9 cellular contexts compared by ENCODE assay signal in genomic region chr21:28883931-28884330, GRCh38.
DNase-seq lines count a peak whose midpoint lies in the region; ATAC-seq, FAIRE-seq and TF ChIP-seq lines count a peak whose summit lies in the region.
"Had no signal": no experiment of that assay in that cellular context is flagged by ENCODE, and none has a peak within 500 bp of the region (broad histone marks: within the 10 kb centered on the region; RNA-seq: fewer than 3 reads in every experiment).

No MANE protein-coding gene starts in this region.

- H3K79me2 ChIP-seq in MM.1S (ENCODE audit: low read length) (peaks cover 6% of the 10 kb centered on the region; the same call in 1 of the 2 replicates), osteoblast (ENCODE audit: insufficient read depth, low read length) (no peaks in the 10 kb centered on the region)

- intact Hi-C loops in dendritic cell treated with granulocyte-macrophage colony-stimulating factor and Interleukin-4, amounts not matched to agents 40 ng/mL and 50 ng/mL, for 4 days (cut with micrococcal nuclease): loop anchor here (10.0 kb wide), 1 partner anchor 111 kb away; the partner anchor contains the start of gene LTN1

- no peak for TF ChIP-seq CTCF in MM.1S (IDR thresholded peaks at IDR 0.05; ENCODE audit: low read length)
- no peak for TF ChIP-seq CTCF in osteoblast (IDR thresholded peaks at IDR 0.05; ENCODE audit: extremely low read depth, low read depth, low read length)
- TF ChIP-seq CTCF in foreskin keratinocyte (conservative IDR thresholded peaks at IDR 0.05): no peak
- no peak for TF ChIP-seq CTCF in WERI-Rb-1 (IDR thresholded peaks at IDR 0.05; ENCODE audit: low read depth, low read length)

- H3K27me3 Mint-ChIP-seq in CD8-positive, alpha-beta memory T cell: peaks cover 0 to 3% of the 10 kb centered on the region in 2 donors
- H3K27me3 Mint-ChIP-seq in dendritic cell treated with granulocyte-macrophage colony-stimulating factor and Interleukin-4, amounts not matched to agents 40 ng/mL and 50 ng/mL, for 4 days: peaks cover 15% of the 10 kb centered on the region

- peaks cover 19% of the 10 kb centered on the region for H3K4me1 ChIP-seq in CD8-positive, alpha-beta memory T cell (ENCODE audit: insufficient read depth, low read length)
- H3K4me1 ChIP-seq in MM.1S (ENCODE audit: low read length) (peaks cover 6% of the 10 kb centered on the region; the same call in 1 of the 2 replicates), osteoblast (ENCODE audit: insufficient read depth, low read length) (peaks cover 13% of the 10 kb centered on the region), foreskin keratinocyte (peaks cover 11% of the 10 kb centered on the region)

- POLR2A ChIA-PET in CD8-positive, alpha-beta memory T cell (lab: Charles Lee): interaction anchor here (1.3 kb wide), 1 partner anchor 52 kb away, joined by 6 read pairs; no protein-coding TSS in a partner anchor

- H3K36me3 Mint-ChIP-seq in CD8-positive, alpha-beta memory T cell: peaks cover 5 to 28% (median 6%) of the 10 kb centered on the region in 3 donors
- peaks cover 5% of the 10 kb centered on the region for H3K36me3 Mint-ChIP-seq in dendritic cell treated with granulocyte-macrophage colony-stimulating factor and Interleukin-4, amounts not matched to agents 40 ng/mL and 50 ng/mL, for 4 days (ENCODE audit: low read depth)

- H3K4me1 Mint-ChIP-seq in CD8-positive, alpha-beta memory T cell: peaks cover 19 to 24% (median 21%) of the 10 kb centered on the region in 3 donors
- no peaks in the 10 kb centered on the region for H3K4me1 Mint-ChIP-seq in dendritic cell treated with granulocyte-macrophage colony-stimulating factor and Interleukin-4, amounts not matched to agents 40 ng/mL and 50 ng/mL, for 4 days (ENCODE audit: low read depth)

- no peak overlapping the region for H3K4me3 ChIP-seq in CD8-positive, alpha-beta memory T cell (ENCODE audit: low read length)
- H3K4me3 ChIP-seq in MM.1S (ENCODE audit: low read length) (0 out of 2 replicates have a peak overlapping the region, but pooled peaks have one; percentile 84), osteoblast (ENCODE audit: insufficient read depth, low read length) (peak overlapping the region; percentile 77), WERI-Rb-1 (ENCODE audit: low read depth, low read length) (no peak overlapping the region)

- peak overlapping the region; percentile 54 to 98 (median 93) for H3K4me3 Mint-ChIP-seq in CD8-positive, alpha-beta memory T cell
- H3K4me3 Mint-ChIP-seq in dendritic cell treated with granulocyte-macrophage colony-stimulating factor and Interleukin-4, amounts not matched to agents 40 ng/mL and 50 ng/mL, for 4 days: no peak overlapping the region

- peak overlapping the region; percentile 83 for H3K27ac ChIP-seq in CD8-positive, alpha-beta memory T cell (ENCODE audit: low read depth, low read length)
- H3K27ac ChIP-seq in MM.1S (ENCODE audit: low read length) (no peak overlapping the region), osteoblast (ENCODE audit: low read depth, low read length) (no peak overlapping the region), foreskin keratinocyte (no peak overlapping the region), WERI-Rb-1 (no peak overlapping the region)

- H3K9me2 ChIP-seq in MM.1S (replicated peaks; ENCODE audit: insufficient read depth, low read length): no peaks in the 10 kb centered on the region

- no peak for DNase-seq in CD8-positive, alpha-beta memory T cell
- no peak for DNase-seq in MM.1S
- no peak for DNase-seq in osteoblast (ENCODE audit: insufficient read length, low spot score, missing footprints)
- no peak for DNase-seq in foreskin keratinocyte
- no peak for DNase-seq in WERI-Rb-1
- no peak for DNase-seq in H54 (ENCODE audit: insufficient read length, low spot score)
- DNase-seq in HuH-7 (ENCODE audit: low spot score): no peak
- DNase-seq: NCI-H2171 had no signal

- H2AFZ ChIP-seq in MM.1S (ENCODE audit: low read length) (peak overlapping the region; percentile 25; the same call in 1 of the 2 replicates), osteoblast (ENCODE audit: low read length) (peak overlapping the region; percentile 13)

- ATAC-seq in foreskin keratinocyte: no peak

- H3K9ac ChIP-seq in MM.1S (ENCODE audit: low read length): no peak overlapping the region

- H3K27me3 ChIP-seq in CD8-positive, alpha-beta memory T cell (ENCODE audit: insufficient read depth, low read length, poor library complexity, severe bottlenecking): no peaks in the 10 kb centered on the region
- H3K27me3 ChIP-seq in MM.1S (replicated peaks; ENCODE audit: insufficient read depth, low read length) (no peaks in the 10 kb centered on the region), osteoblast (ENCODE audit: insufficient read depth, low read length) (no peaks in the 10 kb centered on the region), foreskin keratinocyte (no peaks in the 10 kb centered on the region), WERI-Rb-1 (ENCODE audit: insufficient read depth, low read depth, severe bottlenecking) (no peaks in the 10 kb centered on the region)

- TF ChIP-seq POLR2A in H54 (IDR thresholded peaks at IDR 0.05; ENCODE audit: low read depth, low read length): no peak

- H3K9me3 ChIP-seq in CD8-positive, alpha-beta memory T cell (ENCODE audit: low read length): no peaks in the 10 kb centered on the region
- H3K9me3 ChIP-seq in MM.1S (replicated peaks; ENCODE audit: insufficient read depth, low read length) (no peaks in the 10 kb centered on the region), osteoblast (ENCODE audit: low read depth, low read length) (no peaks in the 10 kb centered on the region), WERI-Rb-1 (ENCODE audit: severe bottlenecking) (no peaks in the 10 kb centered on the region)

- H3K4me2 ChIP-seq in MM.1S (ENCODE audit: low read depth, low read length) (peak overlapping the region; percentile 84), osteoblast (ENCODE audit: insufficient read depth, low read length) (peak overlapping the region; percentile 95)

- H4K20me1 ChIP-seq in MM.1S (ENCODE audit: insufficient read depth, low read length) (no peaks in the 10 kb centered on the region), osteoblast (ENCODE audit: insufficient read depth, low read length) (no peaks in the 10 kb centered on the region)

- no peak for FAIRE-seq in H54 (lab: Jason Lieb, UNC)

- H3F3A ChIP-seq in MM.1S (ENCODE audit: insufficient read depth, low read length): peaks cover 12% of the 10 kb centered on the region; the same call in 1 of the 2 replicates

- H3K27ac Mint-ChIP-seq in CD8-positive, alpha-beta memory T cell: peak overlapping the region; percentile 12 to 98 (median 96)
- H3K27ac Mint-ChIP-seq in dendritic cell treated with granulocyte-macrophage colony-stimulating factor and Interleukin-4, amounts not matched to agents 40 ng/mL and 50 ng/mL, for 4 days: peak overlapping the region; percentile 98

- H3K9me3 Mint-ChIP-seq in CD8-positive, alpha-beta memory T cell: no peaks in the 10 kb centered on the region
- no peaks in the 10 kb centered on the region for H3K9me3 Mint-ChIP-seq in dendritic cell treated with granulocyte-macrophage colony-stimulating factor and Interleukin-4, amounts not matched to agents 40 ng/mL and 50 ng/mL, for 4 days

- H3K36me3 ChIP-seq in CD8-positive, alpha-beta memory T cell (ENCODE audit: insufficient read depth, low read length): peaks cover 16% of the 10 kb centered on the region
- H3K36me3 ChIP-seq in MM.1S (replicated peaks; ENCODE audit: insufficient read depth, low read length) (no peaks in the 10 kb centered on the region), osteoblast (ENCODE audit: insufficient read depth, low read length) (peaks cover 13% of the 10 kb centered on the region), WERI-Rb-1 (peaks cover 3% of the 10 kb centered on the region; the same call in 1 of the 2 replicates)

- CTCF ChIA-PET in CD8-positive, alpha-beta memory T cell (lab: Charles Lee): interaction anchor here (0.9 to 1.8 kb wide), 7 partner anchors 11 to 107 kb away, joined by 3 to 5 read pairs (median 3); no protein-coding TSS in a partner anchor

Comparison
In these comparisons a context has a peak if more than half of its experiments do, and no peak if none do; other contexts are left out.
1. H3K4me3 ChIP-seq: peak in MM.1S (single experiment) and osteoblast (single experiment); none in CD8-positive, alpha-beta memory T cell (single experiment) and WERI-Rb-1 (single experiment).